ENCODE assay signal across 8 cellular contexts in genomic region chr5:113421643-113422132, GRCh38. TPM values are rescaled to one million over a fixed set of nuclear protein-coding genes. Genes with fewer than 3 reads are reported as not detected.
"Had no signal": no experiment of that assay in that cellular context is flagged by ENCODE, and none has a peak within 500 bp of the region (broad histone marks: within the 10 kb centered on the region; RNA-seq: fewer than 3 reads in every experiment).

No MANE protein-coding gene starts in this region.

- H3K4me1 Mint-ChIP-seq: IgD-negative memory B cell had no signal

- H3K9me3 Mint-ChIP-seq: HFFc6 had no signal

- DNase-seq: GM23248, GOT3, H7, HFFc6 had no signal

- H3K36me3 Mint-ChIP-seq: IgD-negative memory B cell had no signal

- H3K4me3 Mint-ChIP-seq: HFFc6, IgD-negative memory B cell had no signal

- H3K27ac Mint-ChIP-seq: HFFc6, IgD-negative memory B cell had no signal

RNA-seq across cellular contexts. Expression of gene TSSK1B, which starts 13.1 kb away (rescaled TPM):
- total RNA-seq: GM23248, H4, H7, HepG2, HFFc6, HT1080 had no signal
